In the genomic region with DNA sequence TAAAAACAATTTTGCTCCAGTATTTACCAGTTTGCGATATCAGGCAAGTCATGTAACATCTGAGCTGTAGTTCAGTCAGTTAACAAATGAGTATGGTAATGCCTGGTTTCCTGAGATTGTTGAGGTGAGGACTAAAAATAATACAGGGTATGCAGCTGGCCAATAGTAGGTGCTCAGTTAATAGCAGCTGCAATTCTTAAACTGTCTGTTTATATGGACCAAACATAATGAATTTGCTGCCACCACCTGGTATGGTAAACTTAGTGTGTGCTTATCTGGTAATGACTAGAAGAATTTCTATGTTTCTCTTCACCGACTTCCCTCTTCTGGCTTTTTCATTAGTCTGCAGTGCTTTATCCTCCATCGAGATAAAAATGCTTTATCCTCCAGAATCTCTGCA, we compare ENCODE assay signal across 1 cellular context.
TF ChIP-seq lines count a peak whose summit lies in the region.

No MANE protein-coding gene starts in this region.

TF ChIP-seq in GM12878, 131 proteins besides CTCF, POLR2A, EP300 and RAD21:
- TF ChIP-seq, protein P1, sequence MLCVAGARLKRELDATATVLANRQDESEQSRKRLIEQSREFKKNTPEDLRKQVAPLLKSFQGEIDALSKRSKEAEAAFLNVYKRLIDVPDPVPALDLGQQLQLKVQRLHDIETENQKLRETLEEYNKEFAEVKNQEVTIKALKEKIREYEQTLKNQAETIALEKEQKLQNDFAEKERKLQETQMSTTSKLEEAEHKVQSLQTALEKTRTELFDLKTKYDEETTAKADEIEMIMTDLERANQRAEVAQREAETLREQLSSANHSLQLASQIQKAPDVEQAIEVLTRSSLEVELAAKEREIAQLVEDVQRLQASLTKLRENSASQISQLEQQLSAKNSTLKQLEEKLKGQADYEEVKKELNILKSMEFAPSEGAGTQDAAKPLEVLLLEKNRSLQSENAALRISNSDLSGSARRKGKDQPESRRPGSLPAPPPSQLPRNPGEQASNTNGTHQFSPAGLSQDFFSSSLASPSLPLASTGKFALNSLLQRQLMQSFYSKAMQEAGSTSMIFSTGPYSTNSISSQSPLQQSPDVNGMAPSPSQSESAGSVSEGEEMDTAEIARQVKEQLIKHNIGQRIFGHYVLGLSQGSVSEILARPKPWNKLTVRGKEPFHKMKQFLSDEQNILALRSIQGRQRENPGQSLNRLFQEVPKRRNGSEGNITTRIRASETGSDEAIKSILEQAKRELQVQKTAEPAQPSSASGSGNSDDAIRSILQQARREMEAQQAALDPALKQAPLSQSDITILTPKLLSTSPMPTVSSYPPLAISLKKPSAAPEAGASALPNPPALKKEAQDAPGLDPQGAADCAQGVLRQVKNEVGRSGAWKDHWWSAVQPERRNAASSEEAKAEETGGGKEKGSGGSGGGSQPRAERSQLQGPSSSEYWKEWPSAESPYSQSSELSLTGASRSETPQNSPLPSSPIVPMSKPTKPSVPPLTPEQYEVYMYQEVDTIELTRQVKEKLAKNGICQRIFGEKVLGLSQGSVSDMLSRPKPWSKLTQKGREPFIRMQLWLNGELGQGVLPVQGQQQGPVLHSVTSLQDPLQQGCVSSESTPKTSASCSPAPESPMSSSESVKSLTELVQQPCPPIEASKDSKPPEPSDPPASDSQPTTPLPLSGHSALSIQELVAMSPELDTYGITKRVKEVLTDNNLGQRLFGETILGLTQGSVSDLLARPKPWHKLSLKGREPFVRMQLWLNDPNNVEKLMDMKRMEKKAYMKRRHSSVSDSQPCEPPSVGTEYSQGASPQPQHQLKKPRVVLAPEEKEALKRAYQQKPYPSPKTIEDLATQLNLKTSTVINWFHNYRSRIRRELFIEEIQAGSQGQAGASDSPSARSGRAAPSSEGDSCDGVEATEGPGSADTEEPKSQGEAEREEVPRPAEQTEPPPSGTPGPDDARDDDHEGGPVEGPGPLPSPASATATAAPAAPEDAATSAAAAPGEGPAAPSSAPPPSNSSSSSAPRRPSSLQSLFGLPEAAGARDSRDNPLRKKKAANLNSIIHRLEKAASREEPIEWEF (IDR thresholded peaks at IDR 0.05; ENCODE audit: insufficient replicate concordance, low read depth, low read length) = no peak
- TF ChIP-seq ATF7 (IDR thresholded peaks at IDR 0.05; ENCODE audit: low read depth) (no peak), RB1 (IDR thresholded peaks at IDR 0.05; ENCODE audit: borderline replicate concordance) (no peak), IKZF2 (IDR thresholded peaks at IDR 0.05) (no peak), BMI1 (IDR thresholded peaks at IDR 0.05; ENCODE audit: borderline replicate concordance) (no peak), NBN (IDR thresholded peaks at IDR 0.05) (no peak), HCFC1 (IDR thresholded peaks at IDR 0.05; ENCODE audit: low read length) (no peak)
- TF ChIP-seq, protein P2, sequence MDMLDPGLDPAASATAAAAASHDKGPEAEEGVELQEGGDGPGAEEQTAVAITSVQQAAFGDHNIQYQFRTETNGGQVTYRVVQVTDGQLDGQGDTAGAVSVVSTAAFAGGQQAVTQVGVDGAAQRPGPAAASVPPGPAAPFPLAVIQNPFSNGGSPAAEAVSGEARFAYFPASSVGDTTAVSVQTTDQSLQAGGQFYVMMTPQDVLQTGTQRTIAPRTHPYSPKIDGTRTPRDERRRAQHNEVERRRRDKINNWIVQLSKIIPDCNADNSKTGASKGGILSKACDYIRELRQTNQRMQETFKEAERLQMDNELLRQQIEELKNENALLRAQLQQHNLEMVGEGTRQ (IDR thresholded peaks at IDR 0.05; ENCODE audit: borderline replicate concordance, low read depth, low read length) = no peak
- TF ChIP-seq, protein P3, sequence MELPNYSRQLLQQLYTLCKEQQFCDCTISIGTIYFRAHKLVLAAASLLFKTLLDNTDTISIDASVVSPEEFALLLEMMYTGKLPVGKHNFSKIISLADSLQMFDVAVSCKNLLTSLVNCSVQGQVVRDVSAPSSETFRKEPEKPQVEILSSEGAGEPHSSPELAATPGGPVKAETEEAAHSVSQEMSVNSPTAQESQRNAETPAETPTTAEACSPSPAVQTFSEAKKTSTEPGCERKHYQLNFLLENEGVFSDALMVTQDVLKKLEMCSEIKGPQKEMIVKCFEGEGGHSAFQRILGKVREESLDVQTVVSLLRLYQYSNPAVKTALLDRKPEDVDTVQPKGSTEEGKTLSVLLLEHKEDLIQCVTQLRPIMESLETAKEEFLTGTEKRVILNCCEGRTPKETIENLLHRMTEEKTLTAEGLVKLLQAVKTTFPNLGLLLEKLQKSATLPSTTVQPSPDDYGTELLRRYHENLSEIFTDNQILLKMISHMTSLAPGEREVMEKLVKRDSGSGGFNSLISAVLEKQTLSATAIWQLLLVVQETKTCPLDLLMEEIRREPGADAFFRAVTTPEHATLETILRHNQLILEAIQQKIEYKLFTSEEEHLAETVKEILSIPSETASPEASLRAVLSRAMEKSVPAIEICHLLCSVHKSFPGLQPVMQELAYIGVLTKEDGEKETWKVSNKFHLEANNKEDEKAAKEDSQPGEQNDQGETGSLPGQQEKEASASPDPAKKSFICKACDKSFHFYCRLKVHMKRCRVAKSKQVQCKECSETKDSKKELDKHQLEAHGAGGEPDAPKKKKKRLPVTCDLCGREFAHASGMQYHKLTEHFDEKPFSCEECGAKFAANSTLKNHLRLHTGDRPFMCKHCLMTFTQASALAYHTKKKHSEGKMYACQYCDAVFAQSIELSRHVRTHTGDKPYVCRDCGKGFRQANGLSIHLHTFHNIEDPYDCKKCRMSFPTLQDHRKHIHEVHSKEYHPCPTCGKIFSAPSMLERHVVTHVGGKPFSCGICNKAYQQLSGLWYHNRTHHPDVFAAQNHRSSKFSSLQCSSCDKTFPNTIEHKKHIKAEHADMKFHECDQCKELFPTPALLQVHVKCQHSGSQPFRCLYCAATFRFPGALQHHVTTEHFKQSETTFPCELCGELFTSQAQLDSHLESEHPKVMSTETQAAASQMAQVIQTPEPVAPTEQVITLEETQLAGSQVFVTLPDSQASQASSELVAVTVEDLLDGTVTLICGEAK (IDR thresholded peaks at IDR 0.05; ENCODE audit: borderline replicate concordance) = no peak
